17 cellular contexts compared by ENCODE assay signal in the genomic region with DNA sequence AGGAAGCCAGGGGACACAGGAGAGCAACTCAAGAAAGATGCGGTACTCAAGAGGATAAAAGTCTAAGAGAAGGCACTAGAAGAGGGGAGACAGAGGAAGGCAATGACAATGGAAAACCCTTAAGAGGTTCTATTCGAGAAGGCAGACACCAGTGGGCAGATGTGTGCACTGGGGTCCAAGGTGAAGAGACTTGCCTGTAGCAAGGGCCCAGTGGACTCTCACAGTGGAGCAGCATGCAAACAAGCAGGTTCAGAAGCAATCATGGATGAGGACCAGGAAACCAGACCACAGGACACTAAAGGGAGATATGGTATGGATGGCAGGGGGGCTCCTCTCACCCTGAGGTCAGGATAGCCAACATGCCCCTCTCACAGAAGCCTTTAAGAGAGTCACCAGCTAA. TPM values are rescaled to one million over a fixed set of nuclear protein-coding genes. Genes with fewer than 3 reads are reported as not detected.
A peak's percentile ranks its signal among the peaks of the same experiment; 100 is the strongest.
DNase-seq lines count a peak whose midpoint lies in the region; ATAC-seq and TF ChIP-seq lines count a peak whose summit lies in the region.
"Had no signal": no experiment of that assay in that cellular context is flagged by ENCODE, and none has a peak within 500 bp of the region (broad histone marks: within the 10 kb centered on the region; RNA-seq: fewer than 3 reads in every experiment).

No MANE protein-coding gene starts in this region.

- H3K36me3 Mint-ChIP-seq in neural crest cell (ENCODE audit: low read depth) (no peaks in the 10 kb centered on the region), type B pancreatic cell (peaks cover 5% of the 10 kb centered on the region)

- H3K27ac ChIP-seq in heart left ventricle (peak overlapping the region; percentile 47 to 97 (median 92)), esophagus (ENCODE audit: low read depth in 2 of 2, low read length in 1 of 2) (peak overlapping the region; percentile 24 to 26)
- H3K27ac ChIP-seq: neural progenitor cell, SJSA1 had no signal

- no peak for TF ChIP-seq POLR2A in heart left ventricle (IDR thresholded peaks at IDR 0.05)

- H3K9me3 ChIP-seq in heart left ventricle (no peaks in the 10 kb centered on the region), esophagus (ENCODE audit: control insufficient read depth in 2 of 2, insufficient read depth in 1 of 2, low read depth in 1 of 2, low read length in 1 of 2) (no peaks in the 10 kb centered on the region)

- no peak for ATAC-seq in heart left ventricle
- ATAC-seq in left cardiac atrium, result no peak
- ATAC-seq: activated T-cell treated with anti-CD3 and anti-CD28 coated beads, Interleukin-2, amount 50 U/mL, for 72 hours; esophagus mucosa; GM12878 had no signal

- peaks cover 0 to 52% (median 7%) of the 10 kb centered on the region in 9 donors for H3K27me3 ChIP-seq in heart left ventricle
- H3K27me3 ChIP-seq in esophagus (ENCODE audit: control insufficient read depth in 1 of 2, insufficient read depth in 2 of 2, low read length in 2 of 2), result peaks cover 0 to 9% of the 10 kb centered on the region in 2 donors

- H3K4me3 ChIP-seq in heart left ventricle, result peak overlapping the region; percentile 38 to 92 (median 72)
- H3K4me3 ChIP-seq in esophagus (ENCODE audit: low read depth in 1 of 2, low read length in 2 of 2), result peak overlapping the region; percentile 9 to 57
- H3K4me3 ChIP-seq: GM12878, neural progenitor cell, SJSA1 had no signal

- H3K36me3 ChIP-seq in heart left ventricle, result no peaks in the 10 kb centered on the region
- H3K36me3 ChIP-seq in esophagus (ENCODE audit: control insufficient read depth in 2 of 2, insufficient read depth in 2 of 2, low read length in 1 of 2), result no peaks in the 10 kb centered on the region
- H3K36me3 ChIP-seq: neural progenitor cell, SJSA1 had no signal

- H3K4me1 ChIP-seq in heart left ventricle (peaks cover 0 to 67% (median 17%) of the 10 kb centered on the region in 12 donors), esophagus (ENCODE audit: control insufficient read depth in 2 of 2, insufficient read depth in 2 of 2, low read length in 1 of 2) (peaks cover 0 to 8% of the 10 kb centered on the region in 2 donors)

- TF ChIP-seq CTCF in heart left ventricle (IDR thresholded peaks at IDR 0.05), result no peak
- TF ChIP-seq CTCF in neural crest cell (conservative IDR thresholded peaks at IDR 0.05), result no peak
- TF ChIP-seq CTCF in type B pancreatic cell (conservative IDR thresholded peaks at IDR 0.05), result no peak
- no peak for TF ChIP-seq CTCF in GM10248 (IDR thresholded peaks at IDR 0.05; ENCODE audit: control extremely low read depth, extremely low read depth, low read depth, missing control alignments)

- CTCF ChIA-PET in GM10248 (lab: Yijun Ruan, JAX), result interaction anchor here (0.6 to 5.7 kb wide), 4 partner anchors 43 to 114 kb away, joined by 3 to 32 read pairs (median 3); no protein-coding TSS in a partner anchor

- 42 to 53% (median 47%) methylated on average over 2 of the region's 2 CpGs for WGBS in heart left ventricle, 4 donors
- 70 to 76% methylated on average over 2 of the region's 2 CpGs for WGBS in esophagus, 2 donors

- POLR2A ChIA-PET in GM10248 (lab: Yijun Ruan, JAX), result no interaction called here

- H3K4me3 Mint-ChIP-seq in neural crest cell (peak overlapping the region; percentile 67), type B pancreatic cell (peak overlapping the region; percentile 81)

- H3K9me3 Mint-ChIP-seq in neural crest cell (no peaks in the 10 kb centered on the region), type B pancreatic cell (no peaks in the 10 kb centered on the region)
- H3K9me3 Mint-ChIP-seq: activated CD4-positive, alpha-beta memory T cell treated with anti-CD3 and anti-CD28 coated beads, Interleukin-2, amount 10 ng/mL, durations not matched to agents 7 days and 5 days; activated T-cell treated with anti-CD3 and anti-CD28 coated beads, Interleukin-2, amount 50 U/mL, for 72 hours had no signal

- H3K27ac Mint-ChIP-seq in neural crest cell (ENCODE audit: unreplicated experiment) (no peak overlapping the region), type B pancreatic cell (peak overlapping the region; percentile 24)
- H3K27ac Mint-ChIP-seq: activated CD4-positive, alpha-beta memory T cell treated with anti-CD3 and anti-CD28 coated beads, Interleukin-2, amount 10 ng/mL, durations not matched to agents 7 days and 5 days; activated T-cell treated with anti-CD3 and anti-CD28 coated beads, Interleukin-2, amount 50 U/mL, for 72 hours; neural progenitor cell had no signal

- H3K27me3 Mint-ChIP-seq in neural crest cell (ENCODE audit: low read depth) (peaks cover 60% of the 10 kb centered on the region), type B pancreatic cell (peaks cover 51% of the 10 kb centered on the region)

- intact Hi-C loops in heart left ventricle (cut with DNase I) (loop anchor here in 9 of 10 donors (2.0 to 10.0 kb wide), 13 partner anchors 34 to 119 kb away; no protein-coding TSS in a partner anchor), left cardiac atrium (cut with DNase I) (loop anchor here (5.0 to 10.0 kb wide), 4 partner anchors 41 to 121 kb away; no protein-coding TSS in a partner anchor)

- no peak for DNase-seq in heart left ventricle
- no peak for DNase-seq in left cardiac atrium
- DNase-seq in neural crest cell (ENCODE audit: low read depth, low spot score), result no peak
- DNase-seq in type B pancreatic cell (ENCODE audit: extremely low spot score, unreplicated experiment), result no peak
- no peak for DNase-seq in NCI-H524 treated with DMSO at 0.1 percent for 48 hours (lab: John Stamatoyannopoulos, UW)
- no peak for DNase-seq in GM10248 (ENCODE audit: extremely low spot score)
- DNase-seq in SIG-M5 treated with dmso at 0.1 percent for 504 hours (lab: John Stamatoyannopoulos, UW; ENCODE audit: unreplicated experiment), result no peak
- DNase-seq: activated CD4-positive, alpha-beta memory T cell treated with anti-CD3 and anti-CD28 coated beads, Interleukin-2, amount 10 ng/mL, durations not matched to agents 7 days and 5 days; activated T-cell treated with anti-CD3 and anti-CD28 coated beads, Interleukin-2, amount 50 U/mL, for 72 hours; NCI-H146; NCI-H510A; stimulated activated CD4-positive, alpha-beta T cell treated with anti-CD3 and anti-CD28 coated beads, Interleukin-4, amount 100 ng/mL, for 24 hours had no signal

- peaks cover 13% of the 10 kb centered on the region for H3K4me1 Mint-ChIP-seq in neural crest cell
- peaks cover 25% of the 10 kb centered on the region for H3K4me1 Mint-ChIP-seq in type B pancreatic cell (ENCODE audit: unreplicated experiment)

RNA-seq across cellular contexts. Expression of a gene that starts 2.7 kb away (rescaled TPM):
- 100 to 1,000 TPM; 106 to 276 (median 170) TPM for total RNA-seq in heart left ventricle
- 10 to 100 TPM; 78.5 to 84.1 TPM for polyA plus RNA-seq in heart left ventricle
- 100 to 1,000 TPM; 104 to 134 TPM for total RNA-seq in left cardiac atrium
- 1 to 10 TPM; 4.4 to 5.0 TPM for polyA plus RNA-seq in esophagus
- total RNA-seq in neural crest cell, result 2.2 and 2.8 TPM in 2 replicates
- 4.0 and 9.1 TPM in 2 replicates for total RNA-seq in type B pancreatic cell (ENCODE audit: low replicate concordance)
- total RNA-seq: activated CD4-positive, alpha-beta memory T cell treated with anti-CD3 and anti-CD28 coated beads, Interleukin-2, amount 10 ng/mL, durations not matched to agents 7 days and 5 days; activated T-cell treated with anti-CD3 and anti-CD28 coated beads, Interleukin-2, amount 50 U/mL, for 72 hours; GM12878 had no signal

Comparison
In these comparisons a context has a peak if more than half of its experiments do, and no peak if none do; other contexts are left out.
1. RNA of a gene that starts 2.7 kb away (total RNA-seq): 106 to 276 TPM in heart left ventricle and 104 to 134 TPM in left cardiac atrium; 4.0 to 9.1 TPM in type B pancreatic cell and 2.2 to 2.8 TPM in neural crest cell; every median in the first group is over 10 times any median in the second.